Comparison of ENCODE assay signal across 8 cellular contexts in genomic region chr11:63838682-63839507, GRCh38. TPM values are rescaled to one million over a fixed set of nuclear protein-coding genes. Genes with fewer than 3 reads are reported as not detected.
DNase-seq lines count a peak whose midpoint lies in the region; ATAC-seq and TF ChIP-seq lines count a peak whose summit lies in the region.

Gene MARK2 (plus strand): TSS chr11:63839110. CDS start chr11:63839507, 397 bp downstream.

- peak within 1 kb of the TSS; percentile 84 for H3K4me3 Mint-ChIP-seq in activated T-helper 17 cell treated with anti-CD3 and anti-CD28 coated beads, Interleukin-2, amount 50 U/mL, for 72 hours
- peak within 1 kb of the TSS; percentile 86 to 99 (median 92) for H3K4me3 Mint-ChIP-seq in naive thymus-derived CD4-positive, alpha-beta T cell
- H3K4me3 Mint-ChIP-seq in stimulated activated naive B cell treated with anti-CD40 and anti-IgM and Interleukin-4, amounts not matched to agents 10 μg/mL and 1 μg/mL and 100 μg/mL, for 72 hours, result peak within 1 kb of the TSS; percentile 95 to 98

- no peaks in the 10 kb centered on the region for H3K27me3 Mint-ChIP-seq in activated T-helper 17 cell treated with anti-CD3 and anti-CD28 coated beads, Interleukin-2, amount 50 U/mL, for 72 hours
- H3K27me3 Mint-ChIP-seq in naive thymus-derived CD4-positive, alpha-beta T cell, result no peaks in the 10 kb centered on the region
- no peaks in the 10 kb centered on the region for H3K27me3 Mint-ChIP-seq in stimulated activated naive B cell treated with anti-CD40 and anti-IgM and Interleukin-4, amounts not matched to agents 10 μg/mL and 1 μg/mL and 100 μg/mL, for 72 hours

- no peaks in the 10 kb centered on the region for H3K9me3 ChIP-seq in naive thymus-derived CD4-positive, alpha-beta T cell (ENCODE audit: control insufficient read depth in 2 of 3, low read length in 3 of 3)

- peak; percentile 96 for DNase-seq in Daoy (ENCODE audit: low read depth)
- peak; percentile 96 for DNase-seq in GOT3 (lab: John Stamatoyannopoulos, UW)
- peak; percentile 93 for DNase-seq in LNCaP clone FGC (ENCODE audit: low read depth)
- DNase-seq in RWPE1 (ENCODE audit: low spot score), result peak; percentile 99
- DNase-seq in fibroblast of gingiva (ENCODE audit: low read depth), result peak; percentile 96
- DNase-seq in naive thymus-derived CD4-positive, alpha-beta T cell, result peak; percentile 99 to 100 (median 99)
- peak; percentile 99 for DNase-seq in stimulated activated naive B cell treated with anti-CD40 and anti-IgM and Interleukin-4, amounts not matched to agents 10 μg/mL and 1 μg/mL and 100 μg/mL, for 72 hours

- H3K4me1 Mint-ChIP-seq in activated T-helper 17 cell treated with anti-CD3 and anti-CD28 coated beads, Interleukin-2, amount 50 U/mL, for 72 hours, result peaks cover 37% of the 10 kb centered on the region
- peaks cover 44 to 57% (median 54%) of the 10 kb centered on the region in 7 donors for H3K4me1 Mint-ChIP-seq in naive thymus-derived CD4-positive, alpha-beta T cell
- H3K4me1 Mint-ChIP-seq in stimulated activated naive B cell treated with anti-CD40 and anti-IgM and Interleukin-4, amounts not matched to agents 10 μg/mL and 1 μg/mL and 100 μg/mL, for 72 hours, result peaks cover 44 to 65% of the 10 kb centered on the region in 2 donors

- peaks cover 44% of the 10 kb centered on the region for H3K36me3 Mint-ChIP-seq in activated T-helper 17 cell treated with anti-CD3 and anti-CD28 coated beads, Interleukin-2, amount 50 U/mL, for 72 hours (ENCODE audit: low read depth)
- peaks cover 0 to 20% (median 6%) of the 10 kb centered on the region in 5 donors for H3K36me3 Mint-ChIP-seq in naive thymus-derived CD4-positive, alpha-beta T cell
- H3K36me3 Mint-ChIP-seq in stimulated activated naive B cell treated with anti-CD40 and anti-IgM and Interleukin-4, amounts not matched to agents 10 μg/mL and 1 μg/mL and 100 μg/mL, for 72 hours, result peaks cover 27 to 40% of the 10 kb centered on the region in 2 donors

- intact Hi-C loops in naive thymus-derived CD4-positive, alpha-beta T cell (cut with micrococcal nuclease), result loop anchor here (1.0 to 5.0 kb wide), 16 partner anchors 26 to 1872 kb away; partner anchors contain the start of genes COX8A (in 2 of the 2), OTUB1 (in 2 of the 2), CATSPERZ (in 1 of the 2) and FTH1 (in 1 of the 2)

- POLR2A ChIA-PET in RWPE1 (lab: Yijun Ruan, JAX; ENCODE audit: low non-redundant PET), result interaction anchor here (0.6 to 1.0 kb wide), 7 partner anchors 10 to 137 kb away, joined by 3 to 5 read pairs (median 3); no protein-coding TSS in a partner anchor
- POLR2A ChIA-PET in naive thymus-derived CD4-positive, alpha-beta T cell (lab: Charles Lee), result interaction anchor here (0.8 to 4.2 kb wide), 21 partner anchors 24 to 983 kb away, joined by 3 to 32 read pairs (median 5); partner anchors contain the start of gene RCOR2

- H3K27me3 ChIP-seq in naive thymus-derived CD4-positive, alpha-beta T cell (ENCODE audit: control insufficient read depth in 2 of 2, insufficient read depth in 2 of 2, low read length in 2 of 2), result no peaks in the 10 kb centered on the region

- H3K4me3 ChIP-seq in LNCaP clone FGC (ENCODE audit: low read depth, low read length), result peak within 1 kb of the TSS; percentile 91
- H3K4me3 ChIP-seq in naive thymus-derived CD4-positive, alpha-beta T cell (ENCODE audit: low read length), result peak within 1 kb of the TSS; percentile 87

- H3K4me1 ChIP-seq in naive thymus-derived CD4-positive, alpha-beta T cell (ENCODE audit: control insufficient read depth in 2 of 2, insufficient read depth in 2 of 2, low read length in 2 of 2), result peaks cover 32 to 35% of the 10 kb centered on the region in 2 donors

- H3K9me3 Mint-ChIP-seq in activated T-helper 17 cell treated with anti-CD3 and anti-CD28 coated beads, Interleukin-2, amount 50 U/mL, for 72 hours, result no peaks in the 10 kb centered on the region
- peaks cover 0 to 2% (median 0%) of the 10 kb centered on the region in 11 donors for H3K9me3 Mint-ChIP-seq in naive thymus-derived CD4-positive, alpha-beta T cell
- no peaks in the 10 kb centered on the region for H3K9me3 Mint-ChIP-seq in stimulated activated naive B cell treated with anti-CD40 and anti-IgM and Interleukin-4, amounts not matched to agents 10 μg/mL and 1 μg/mL and 100 μg/mL, for 72 hours

- CTCF ChIA-PET in RWPE1 (lab: Yijun Ruan, JAX), result interaction anchor here (0.8 to 5.4 kb wide), 6 partner anchors 13 to 106 kb away, joined by 3 to 48 read pairs (median 4); no protein-coding TSS in a partner anchor
- CTCF ChIA-PET in naive thymus-derived CD4-positive, alpha-beta T cell (lab: Charles Lee), result interaction anchor here (0.7 to 5.7 kb wide), 14 partner anchors 24 to 112 kb away, joined by 3 to 148 read pairs (median 12); partner anchors contain the start of gene RCOR2

- peak within 1 kb of the TSS; percentile 87 for H3K27ac Mint-ChIP-seq in activated T-helper 17 cell treated with anti-CD3 and anti-CD28 coated beads, Interleukin-2, amount 50 U/mL, for 72 hours
- H3K27ac Mint-ChIP-seq in naive thymus-derived CD4-positive, alpha-beta T cell, result peak within 1 kb of the TSS; percentile 74 to 97 (median 88)
- peak within 1 kb of the TSS; percentile 94 for H3K27ac Mint-ChIP-seq in stimulated activated naive B cell treated with anti-CD40 and anti-IgM and Interleukin-4, amounts not matched to agents 10 μg/mL and 1 μg/mL and 100 μg/mL, for 72 hours

- H3K27ac ChIP-seq in RWPE1, result peak within 1 kb of the TSS; percentile 88
- peak within 1 kb of the TSS; percentile 94 for H3K27ac ChIP-seq in naive thymus-derived CD4-positive, alpha-beta T cell (ENCODE audit: low read depth, low read length)

- ATAC-seq in activated T-helper 17 cell treated with anti-CD3 and anti-CD28 coated beads, Interleukin-2, amount 50 U/mL, for 72 hours (replicated peaks), result peak; percentile 85
- ATAC-seq in naive thymus-derived CD4-positive, alpha-beta T cell, result peak; percentile 93
- ATAC-seq in stimulated activated naive B cell treated with anti-CD40 and anti-IgM and Interleukin-4, amounts not matched to agents 10 μg/mL and 1 μg/mL and 100 μg/mL, for 72 hours (replicated peaks), result peak; percentile 83 to 88

- TF ChIP-seq CTCF in LNCaP clone FGC (IDR thresholded peaks at IDR 0.05; ENCODE audit: control insufficient read depth, extremely low read depth, insufficient read depth) (no peak), RWPE1 (conservative IDR thresholded peaks at IDR 0.05; ENCODE audit: low read depth) (no peak)

- H3K36me3 ChIP-seq in naive thymus-derived CD4-positive, alpha-beta T cell (ENCODE audit: control insufficient read depth in 2 of 3, insufficient read depth in 3 of 3, low read length in 3 of 3), result peaks cover 0 to 12% (median 0%) of the 10 kb centered on the region in 3 experiments

RNA-seq across cellular contexts. Expression of gene MARK2, which starts in this region (rescaled TPM):
- 11.4 and 12.5 TPM in 2 replicates for total RNA-seq in Daoy (2014; rRNA removed; shearing (Covaris generic))
- 10 to 100 TPM; 24.1 to 35.8 TPM for total RNA-seq in activated T-helper 17 cell treated with anti-CD3 and anti-CD28 coated beads, Interleukin-2, amount 50 U/mL, for 72 hours
- 10 to 100 TPM; 42.3 to 69.1 (median 56.8) TPM for total RNA-seq in naive thymus-derived CD4-positive, alpha-beta T cell
- 10 to 100 TPM; 29.4 to 64.5 TPM for polyA plus RNA-seq in naive thymus-derived CD4-positive, alpha-beta T cell

Comparison
In these comparisons a context has a peak if more than half of its experiments do, and no peak if none do; other contexts are left out.
1. Peak in every context shown above with its lines: DNase-seq, ATAC-seq, H3K4me3 ChIP-seq and H3K27ac ChIP-seq.